Comparison of ENCODE assay signal across 15 cellular contexts in the genomic region with DNA sequence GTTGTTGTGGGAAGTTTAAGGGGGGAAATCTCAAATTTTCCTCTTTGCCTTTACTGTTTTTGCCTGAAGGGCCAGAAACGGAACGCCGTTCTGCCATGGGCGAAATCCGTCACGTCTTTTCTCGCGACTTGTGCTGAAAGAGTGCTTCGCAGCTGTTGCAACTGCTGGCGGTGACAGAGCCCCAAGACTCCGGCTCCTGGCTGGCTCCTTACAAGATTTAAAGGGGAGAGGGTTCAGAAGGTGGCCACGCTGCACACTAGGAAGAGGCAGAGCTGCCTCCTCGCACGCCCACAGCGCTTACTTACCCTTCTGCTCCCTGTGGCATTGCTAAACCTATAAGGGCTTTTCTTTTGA.
DNase-seq lines count a peak whose midpoint lies in the region; ATAC-seq and TF ChIP-seq lines count a peak whose summit lies in the region.
"Had no signal": no experiment of that assay in that cellular context is flagged by ENCODE, and none has a peak within 500 bp of the region (broad histone marks: within the 10 kb centered on the region; RNA-seq: fewer than 3 reads in every experiment).

No MANE protein-coding gene starts in this region.

- intact Hi-C loops in breast epithelium (cut with DNase I; ENCODE audit: low total_unique reads) (no loop called here), MCF 10A (cut with micrococcal nuclease) (no loop called here), prostate gland (cut with DNase I) (loop anchor here (10.0 kb wide), 1 partner anchor 662 kb away; no protein-coding TSS in a partner anchor), vagina (cut with DNase I) (no loop called here)

- peaks cover 16% of the 10 kb centered on the region for H3K27me3 Mint-ChIP-seq in MCF 10A (ENCODE audit: insufficient read depth, unreplicated experiment)
- peaks cover 9% of the 10 kb centered on the region for H3K27me3 Mint-ChIP-seq in glutamatergic neuron (ENCODE audit: unreplicated experiment)
- peaks cover 33% of the 10 kb centered on the region for H3K27me3 Mint-ChIP-seq in activated CD4-positive, alpha-beta memory T cell treated with anti-CD3 and anti-CD28 coated beads, Interleukin-2, amount 10 ng/mL, durations not matched to agents 7 days and 5 days

- DNase-seq in breast epithelium (ENCODE audit: low spot score in 2 of 2), result no peak
- no peak for DNase-seq in MCF 10A (ENCODE audit: unreplicated experiment)
- DNase-seq in glutamatergic neuron, result no peak
- DNase-seq in prostate gland (ENCODE audit: low spot score), result no peak
- DNase-seq in vagina (ENCODE audit: extremely low spot score in 2 of 2), result no peak
- no peak for DNase-seq in activated CD4-positive, alpha-beta memory T cell treated with anti-CD3 and anti-CD28 coated beads, Interleukin-2, amount 10 ng/mL, durations not matched to agents 7 days and 5 days
- DNase-seq in NCI-H2107 (lab: John Stamatoyannopoulos, UW), result no peak
- DNase-seq: 8988T; activated CD4-positive, alpha-beta T cell treated with anti-CD3 and anti-CD28 coated beads, Interleukin-2, amount 10 ng/mL, durations not matched to agents 24 days and 14 days; activated gamma-delta T cell treated with Interleukin-2 at 50 U/mL for 16 hours; DMS79 treated with DMSO at 0.1 percent for 48 hours; NCI-H146; NCI-H774 had no signal

- H3K36me3 Mint-ChIP-seq in MCF 10A (ENCODE audit: insufficient read depth, unreplicated experiment) (no peaks in the 10 kb centered on the region), glutamatergic neuron (ENCODE audit: unreplicated experiment) (no peaks in the 10 kb centered on the region)
- H3K36me3 Mint-ChIP-seq in activated CD4-positive, alpha-beta memory T cell treated with anti-CD3 and anti-CD28 coated beads, Interleukin-2, amount 10 ng/mL, durations not matched to agents 7 days and 5 days (ENCODE audit: low read depth), result no peaks in the 10 kb centered on the region

- H3K9me3 Mint-ChIP-seq in MCF 10A (ENCODE audit: unreplicated experiment) (peaks cover 8% of the 10 kb centered on the region), glutamatergic neuron (ENCODE audit: unreplicated experiment) (peaks cover 8% of the 10 kb centered on the region)
- no peaks in the 10 kb centered on the region for H3K9me3 Mint-ChIP-seq in activated CD4-positive, alpha-beta memory T cell treated with anti-CD3 and anti-CD28 coated beads, Interleukin-2, amount 10 ng/mL, durations not matched to agents 7 days and 5 days
- H3K9me3 Mint-ChIP-seq: activated CD4-positive, alpha-beta T cell treated with anti-CD3 and anti-CD28 coated beads, Interleukin-2, amount 10 ng/mL, durations not matched to agents 24 days and 14 days; dendritic cell treated with granulocyte-macrophage colony-stimulating factor and Interleukin-4, amounts not matched to agents 40 ng/mL and 50 ng/mL, for 4 days had no signal

- H3K4me1 ChIP-seq in breast epithelium (peaks cover 0 to 5% of the 10 kb centered on the region in 2 donors), prostate gland (replicated peaks) (no peaks in the 10 kb centered on the region), vagina (peaks cover 8% of the 10 kb centered on the region)

- H3K4me1 Mint-ChIP-seq in MCF 10A (ENCODE audit: insufficient read depth, unreplicated experiment) (no peaks in the 10 kb centered on the region), glutamatergic neuron (ENCODE audit: low read depth, unreplicated experiment) (peaks cover 57% of the 10 kb centered on the region)
- peaks cover 9% of the 10 kb centered on the region for H3K4me1 Mint-ChIP-seq in activated CD4-positive, alpha-beta memory T cell treated with anti-CD3 and anti-CD28 coated beads, Interleukin-2, amount 10 ng/mL, durations not matched to agents 7 days and 5 days

- H3K27ac Mint-ChIP-seq in MCF 10A (ENCODE audit: low read depth, unreplicated experiment), result no peak overlapping the region
- H3K27ac Mint-ChIP-seq in glutamatergic neuron (ENCODE audit: unreplicated experiment), result peak overlapping the region; percentile 97
- no peak overlapping the region for H3K27ac Mint-ChIP-seq in activated CD4-positive, alpha-beta memory T cell treated with anti-CD3 and anti-CD28 coated beads, Interleukin-2, amount 10 ng/mL, durations not matched to agents 7 days and 5 days
- H3K27ac Mint-ChIP-seq: activated CD4-positive, alpha-beta T cell treated with anti-CD3 and anti-CD28 coated beads, Interleukin-2, amount 10 ng/mL, durations not matched to agents 24 days and 14 days; dendritic cell treated with granulocyte-macrophage colony-stimulating factor and Interleukin-4, amounts not matched to agents 40 ng/mL and 50 ng/mL, for 4 days had no signal

- peak overlapping the region; percentile 21 to 61 (median 38) for H3K4me3 ChIP-seq in breast epithelium
- H3K4me3 ChIP-seq in prostate gland, result peak overlapping the region; percentile 12 to 17
- H3K4me3 ChIP-seq in vagina, result peak overlapping the region; percentile 32 to 34

- H3K4me3 Mint-ChIP-seq in MCF 10A (ENCODE audit: unreplicated experiment), result no peak overlapping the region
- peak overlapping the region; percentile 30 for H3K4me3 Mint-ChIP-seq in glutamatergic neuron (ENCODE audit: unreplicated experiment)
- no peak overlapping the region for H3K4me3 Mint-ChIP-seq in activated CD4-positive, alpha-beta memory T cell treated with anti-CD3 and anti-CD28 coated beads, Interleukin-2, amount 10 ng/mL, durations not matched to agents 7 days and 5 days
- H3K4me3 Mint-ChIP-seq: activated CD4-positive, alpha-beta T cell treated with anti-CD3 and anti-CD28 coated beads, Interleukin-2, amount 10 ng/mL, durations not matched to agents 24 days and 14 days; dendritic cell treated with granulocyte-macrophage colony-stimulating factor and Interleukin-4, amounts not matched to agents 40 ng/mL and 50 ng/mL, for 4 days had no signal

- WGBS in prostate gland, result 8% methylated on average over 15 of the region's 15 CpGs

- POLR2A ChIA-PET in MCF 10A (lab: Yijun Ruan, JAX), result no interaction called here
- POLR2A ChIA-PET in activated CD4-positive, alpha-beta memory T cell treated with anti-CD3 and anti-CD28 coated beads, Interleukin-2, amount 10 ng/mL, durations not matched to agents 7 days and 5 days (lab: Charles Lee), result no interaction called here

- no peaks in the 10 kb centered on the region for H3K9me3 ChIP-seq in breast epithelium
- no peaks in the 10 kb centered on the region for H3K9me3 ChIP-seq in prostate gland
- H3K9me3 ChIP-seq in vagina, result no peaks in the 10 kb centered on the region

- H3K36me3 ChIP-seq in breast epithelium (no peaks in the 10 kb centered on the region), prostate gland (no peaks in the 10 kb centered on the region), vagina (no peaks in the 10 kb centered on the region)

- BruUV-seq in MCF 10A (replicated peaks; lab: Mats Ljungman, UMichigan), result no TSS peak

- no peak for ATAC-seq in HG03108 (IDR thresholded peaks at IDR 0.05; ENCODE audit: unreplicated experiment)

- H3K27ac ChIP-seq in breast epithelium (peak overlapping the region; percentile 44 to 85), prostate gland (peak overlapping the region; percentile 15 to 39), vagina (peak overlapping the region; percentile 60)

- TF ChIP-seq POLR2A in breast epithelium (IDR thresholded peaks at IDR 0.05) (no peak), prostate gland (IDR thresholded peaks at IDR 0.05) (no peak), vagina (IDR thresholded peaks at IDR 0.05) (no peak)

- CTCF ChIA-PET in MCF 10A (lab: Yijun Ruan, JAX), result interaction anchor here (3.6 kb wide), 1 partner anchor 10 kb away, joined by 22 read pairs; no protein-coding TSS in a partner anchor
- CTCF ChIA-PET in activated CD4-positive, alpha-beta memory T cell treated with anti-CD3 and anti-CD28 coated beads, Interleukin-2, amount 10 ng/mL, durations not matched to agents 7 days and 5 days (lab: Charles Lee), result no interaction called here

- H3K27me3 ChIP-seq in breast epithelium (no peaks in the 10 kb centered on the region), prostate gland (replicated peaks; ENCODE audit: insufficient read depth) (no peaks in the 10 kb centered on the region), vagina (no peaks in the 10 kb centered on the region)

- TF ChIP-seq CTCF in breast epithelium (IDR thresholded peaks at IDR 0.05) (no peak), MCF 10A (IDR thresholded peaks at IDR 0.05; ENCODE audit: unreplicated experiment) (no peak), glutamatergic neuron (IDR thresholded peaks at IDR 0.05; ENCODE audit: partially characterized antibody, unreplicated experiment) (no peak), prostate gland (IDR thresholded peaks at IDR 0.05) (no peak), vagina (IDR thresholded peaks at IDR 0.05) (no peak)
